In the genomic region with DNA sequence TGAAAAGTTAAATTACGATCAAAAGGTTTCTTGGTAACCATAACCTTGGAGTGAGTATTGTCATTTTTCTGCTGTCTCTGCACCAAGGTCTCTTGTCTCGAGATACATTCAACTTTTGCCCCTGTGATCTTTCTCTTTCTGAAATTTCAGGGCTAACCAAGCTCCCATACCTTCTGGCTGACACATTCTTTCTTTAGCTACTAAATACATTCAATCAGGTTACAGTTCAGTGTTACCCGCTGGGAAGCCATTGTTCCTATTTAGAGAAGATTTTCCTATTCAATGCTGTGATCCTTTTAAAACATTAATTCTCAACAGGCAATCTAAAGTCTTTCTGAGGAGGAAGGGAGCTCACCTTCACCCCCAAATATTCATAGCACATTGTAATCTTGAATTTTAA, we compare ENCODE assay signal across 19 cellular contexts. TPM values are rescaled to one million over a fixed set of nuclear protein-coding genes. Genes with fewer than 3 reads are reported as not detected.
DNase-seq lines count a peak whose midpoint lies in the region; ATAC-seq and TF ChIP-seq lines count a peak whose summit lies in the region.
"Had no signal": no experiment of that assay in that cellular context is flagged by ENCODE, and none has a peak within 500 bp of the region (broad histone marks: within the 10 kb centered on the region; RNA-seq: fewer than 3 reads in every experiment).

No MANE protein-coding gene starts in this region.

- TF ChIP-seq CTCF in OCI-LY3 (IDR thresholded peaks at IDR 0.05; ENCODE audit: low read depth, low read length) (no peak), hepatocyte (IDR thresholded peaks at IDR 0.05; ENCODE audit: poor library complexity) (no peak)

- no peaks in the 10 kb centered on the region for H3K9me2 ChIP-seq in hepatocyte (replicated peaks; ENCODE audit: insufficient read depth)
- H3K9me2 ChIP-seq: SK-N-SH had no signal

- H3K27me3 ChIP-seq in OCI-LY3 (ENCODE audit: low read depth, low read length) (no peaks in the 10 kb centered on the region), hepatocyte (no peaks in the 10 kb centered on the region), neuron (ENCODE audit: insufficient read depth, low read length) (no peaks in the 10 kb centered on the region)
- H3K27me3 ChIP-seq: BLaER1 treated with 17β-estradiol and CSF1 and Interleukin-3, amounts not matched to agents 10 nM and 100 nM; colonic mucosa; uterus had no signal

- peak overlapping the region; percentile 34 for H3K4me3 ChIP-seq in OCI-LY3 (ENCODE audit: low read length)
- H3K4me3 ChIP-seq in hepatocyte: no peak overlapping the region
- H3K4me3 ChIP-seq in neuron (ENCODE audit: low read length): peak overlapping the region; percentile 35
- H3K4me3 ChIP-seq: BLaER1 treated with 17β-estradiol and CSF1 and Interleukin-3, amounts not matched to agents 10 nM and 100 nM; colonic mucosa; uterus had no signal

- no peaks in the 10 kb centered on the region for H3K79me2 ChIP-seq in OCI-LY3 (ENCODE audit: low read length)
- H3K79me2 ChIP-seq in hepatocyte: no peaks in the 10 kb centered on the region

- no peak overlapping the region for H3K9ac ChIP-seq in OCI-LY3 (ENCODE audit: low read length)
- H3K9ac ChIP-seq: BLaER1 treated with 17β-estradiol and CSF1 and Interleukin-3, amounts not matched to agents 10 nM and 100 nM; SK-N-SH had no signal

- ATAC-seq in GM19452 (IDR thresholded peaks at IDR 0.05; ENCODE audit: unreplicated experiment): peak; percentile 2
- no peak for ATAC-seq in GM21515 (IDR thresholded peaks at IDR 0.05; ENCODE audit: unreplicated experiment)
- ATAC-seq in HG02970 (IDR thresholded peaks at IDR 0.05; ENCODE audit: low FRiP score, unreplicated experiment): no peak
- no peak for ATAC-seq in HG03521 (IDR thresholded peaks at IDR 0.05; ENCODE audit: unreplicated experiment)

- H4K20me1 ChIP-seq in OCI-LY3 (ENCODE audit: insufficient read depth, low read length) (no peaks in the 10 kb centered on the region), hepatocyte (ENCODE audit: insufficient read depth, poor library complexity, severe bottlenecking) (no peaks in the 10 kb centered on the region)
- H4K20me1 ChIP-seq: BLaER1 treated with 17β-estradiol and CSF1 and Interleukin-3, amounts not matched to agents 10 nM and 100 nM had no signal

- no peak overlapping the region for H3K27ac ChIP-seq in OCI-LY3 (ENCODE audit: low read length)
- peak overlapping the region; percentile 1 for H3K27ac ChIP-seq in hepatocyte
- H3K27ac ChIP-seq: BLaER1 treated with 17β-estradiol and CSF1 and Interleukin-3, amounts not matched to agents 10 nM and 100 nM; colonic mucosa; uterus had no signal

- H3K4me1 ChIP-seq in OCI-LY3 (ENCODE audit: low read length) (peaks cover 53% of the 10 kb centered on the region), hepatocyte (ENCODE audit: insufficient read depth) (no peaks in the 10 kb centered on the region), neuron (ENCODE audit: insufficient read depth, low read length) (peaks cover 34% of the 10 kb centered on the region)
- H3K4me1 ChIP-seq: colonic mucosa, uterus had no signal

- peak overlapping the region; percentile 69 for H3K4me2 ChIP-seq in OCI-LY3 (ENCODE audit: low read length)
- peak overlapping the region; percentile 60 for H3K4me2 ChIP-seq in hepatocyte
- H3K4me2 ChIP-seq: BLaER1 treated with 17β-estradiol and CSF1 and Interleukin-3, amounts not matched to agents 10 nM and 100 nM; SK-N-SH had no signal

- H3K9me3 ChIP-seq in OCI-LY3 (ENCODE audit: insufficient read depth, low read length) (no peaks in the 10 kb centered on the region), hepatocyte (ENCODE audit: low read depth) (no peaks in the 10 kb centered on the region), neuron (ENCODE audit: low read length) (no peaks in the 10 kb centered on the region)
- H3K9me3 ChIP-seq: BLaER1 treated with 17β-estradiol and CSF1 and Interleukin-3, amounts not matched to agents 10 nM and 100 nM; colonic mucosa; SK-N-SH; uterus had no signal

- H2AFZ ChIP-seq in OCI-LY3 (ENCODE audit: low read depth, low read length): no peak overlapping the region
- no peak overlapping the region for H2AFZ ChIP-seq in hepatocyte
- peak overlapping the region; percentile 3 for H2AFZ ChIP-seq in neuron (ENCODE audit: low read depth, low read length)

- WGBS in hepatocyte (ENCODE audit: low lambda C conversion rate, missing lambda C conversion rate): 42% methylated on average over 3 of the region's 3 CpGs

- H3K36me3 ChIP-seq in OCI-LY3 (replicated peaks; ENCODE audit: low read depth, low read length): no peaks in the 10 kb centered on the region
- H3K36me3 ChIP-seq in hepatocyte (replicated peaks; ENCODE audit: insufficient read depth, low read depth): no peaks in the 10 kb centered on the region
- no peaks in the 10 kb centered on the region for H3K36me3 ChIP-seq in neuron (ENCODE audit: insufficient read depth, low read length)
- H3K36me3 ChIP-seq: BLaER1 treated with 17β-estradiol and CSF1 and Interleukin-3, amounts not matched to agents 10 nM and 100 nM; colonic mucosa; uterus had no signal

- DNase-seq in hepatocyte (ENCODE audit: low spot score) (no peak), NOMO-1 treated with DMSO at 0.1 percent for 48 hours (lab: John Stamatoyannopoulos, UW; ENCODE audit: unreplicated experiment) (no peak)
- DNase-seq: activated CD4-positive, alpha-beta T cell treated with anti-CD3 and anti-CD28 coated beads for 48 hours; activated T-cell treated with anti-CD3 and anti-CD28 coated beads, Interleukin-2, amount 50 U/mL, for 24 hours; colonic mucosa; Karpas-422; mammary epithelial cell; NCI-H187; SK-N-SH; stimulated activated CD4-positive, alpha-beta T cell treated with anti-CD3 and anti-CD28 coated beads, Interleukin-2, amount 100 ng/mL, for 48 hours; T-helper 2 cell; uterus had no signal

RNA-seq across cellular contexts. Expression of a gene that starts 22.9 kb away (rescaled TPM):
- 74.3 and 75.1 TPM in 2 replicates for total RNA-seq in hepatocyte
- 37.8 and 42.5 TPM in 2 replicates for polyA plus RNA-seq in hepatocyte
